Comparison of ENCODE assay signal across 1 cellular context in genomic region chr1:109041614-109042473, GRCh38.
TF ChIP-seq lines count a peak whose summit lies in the region.

WDR47 (minus strand) TSS chr1:109042102; CDS start chr1:109023512, 18,590 bp downstream.

TF ChIP-seq in GM12878, 131 proteins besides CTCF, POLR2A, EP300 and RAD21 (continued from another document and continues in another):
- TF ChIP-seq CEBPZ (IDR thresholded peaks at IDR 0.05; ENCODE audit: low read depth, low read length) (no peak), ZBTB11 (CRISPR knock-in tag; IDR thresholded peaks at IDR 0.05) (no peak), SMC3 (IDR thresholded peaks at IDR 0.05; ENCODE audit: borderline replicate concordance, low read length) (no peak), EGR1 (IDR thresholded peaks at IDR 0.05; ENCODE audit: borderline replicate concordance in 1 of 2, low read depth in 2 of 2, low read length in 2 of 2) (peak in 1 of 2 experiments; percentile 57; a peak in 1 of 3 replicates), ZNF592 (IDR thresholded peaks at IDR 0.05) (no peak), BCL11A (IDR thresholded peaks at IDR 0.05; ENCODE audit: low read depth, low read length) (no peak), E4F1 (IDR thresholded peaks at IDR 0.05; ENCODE audit: borderline replicate concordance, partially characterized antibody) (no peak), PBX3 (IDR thresholded peaks at IDR 0.05; ENCODE audit: insufficient replicate concordance, low read depth, low read length) (peak; percentile 82), MXI1 (IDR thresholded peaks at IDR 0.05; ENCODE audit: low read depth, low read length) (peak; percentile 73), ZBTB40 (IDR thresholded peaks at IDR 0.05; ENCODE audit: borderline replicate concordance) (no peak), ZNF274 (IDR thresholded peaks at IDR 0.05; ENCODE audit: insufficient read depth, insufficient read length) (no peak), IRF4 (IDR thresholded peaks at IDR 0.05; ENCODE audit: low read depth, low read length) (no peak), KLF5 (IDR thresholded peaks at IDR 0.05; ENCODE audit: partially characterized antibody) (peak; percentile 33), ZZZ3 (IDR thresholded peaks at IDR 0.05; ENCODE audit: control insufficient read depth, insufficient read length, low read depth) (no peak), FOXM1 (IDR thresholded peaks at IDR 0.05; ENCODE audit: low read depth, low read length) (no peak), GABPA (IDR thresholded peaks at IDR 0.05; ENCODE audit: low read depth) (no peak), SMAD5 (IDR thresholded peaks at IDR 0.05; ENCODE audit: low read depth) (peak; percentile 74; the same call in 1 of the 2 replicates), RFX5 (IDR thresholded peaks at IDR 0.05; ENCODE audit: low read depth, low read length) (0 out of 2 replicates have a peak, but pooled peaks have one; percentile 32), USF1 (IDR thresholded peaks at IDR 0.05; ENCODE audit: borderline replicate concordance, extremely low read length, insufficient read depth, low read depth, low read length) (peak; percentile 18), IKZF2 (IDR thresholded peaks at IDR 0.05) (no peak), MEF2A (IDR thresholded peaks at IDR 0.05; ENCODE audit: insufficient read depth, low read depth, low read length) (peak; percentile 44; the same call in 1 of the 2 replicates), ELK1 (IDR thresholded peaks at IDR 0.05; ENCODE audit: low read depth, low read length) (no peak), RUNX3 (IDR thresholded peaks at IDR 0.05; ENCODE audit: low read length) (peak; percentile 88), ASH2L (IDR thresholded peaks at IDR 0.05; ENCODE audit: borderline replicate concordance, low read depth) (peak; percentile 58; the same call in 1 of the 2 replicates), CHD4 (IDR thresholded peaks at IDR 0.05) (no peak), PAX8 (IDR thresholded peaks at IDR 0.05) (no peak), KAT2A (conservative IDR thresholded peaks at IDR 0.05; ENCODE audit: control insufficient read depth, low read depth, low read length) (no peak)
